ENCODE assay signal across 8 cellular contexts in the genomic region with DNA sequence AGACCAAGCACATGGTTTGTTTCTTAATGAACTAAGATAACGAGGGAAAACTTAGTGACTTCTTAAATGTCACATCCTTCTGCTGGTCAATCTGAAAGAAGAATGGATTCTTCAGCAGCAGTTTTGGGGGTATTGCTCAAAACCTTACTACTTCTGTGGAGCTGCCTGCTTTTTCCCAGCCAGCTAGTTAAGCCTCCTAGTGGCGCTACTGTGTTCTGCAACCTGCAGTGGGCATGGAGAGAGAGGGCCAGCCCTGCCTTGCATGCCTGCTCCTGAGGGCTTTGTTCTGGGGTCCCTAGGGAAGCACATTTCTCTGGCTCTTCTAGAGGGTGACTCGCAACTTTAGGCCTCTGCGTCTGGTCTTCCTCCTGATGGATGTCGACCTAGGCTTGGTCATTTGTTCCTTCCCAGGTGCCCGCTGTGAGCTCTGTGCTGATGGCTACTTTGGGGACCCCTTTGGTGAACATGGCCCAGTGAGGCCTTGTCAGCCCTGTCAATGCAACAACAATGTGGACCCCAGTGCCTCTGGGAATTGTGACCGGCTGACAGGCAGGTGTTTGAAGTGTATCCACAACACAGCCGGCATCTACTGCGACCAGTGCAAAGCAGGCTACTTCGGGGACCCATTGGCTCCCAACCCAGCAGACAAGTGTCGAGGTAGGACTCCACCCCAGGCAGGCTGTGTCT. TPM values are rescaled to one million over a fixed set of nuclear protein-coding genes. Genes with fewer than 3 reads are reported as not detected.
DNase-seq lines count a peak whose midpoint lies in the region; ATAC-seq and TF ChIP-seq lines count a peak whose summit lies in the region.

No MANE protein-coding gene starts in this region.

- TF ChIP-seq POLR2A in stomach (IDR thresholded peaks at IDR 0.05) = no peak

- H3K27me3 Mint-ChIP-seq in brain = no peaks in the 10 kb centered on the region

- H3K27me3 ChIP-seq in PC-9 (ENCODE audit: insufficient read depth, low read depth) (no peaks in the 10 kb centered on the region), stomach (no peaks in the 10 kb centered on the region)

- intact Hi-C loops in PC-9 (cut with micrococcal nuclease; ENCODE audit: unreplicated experiment) = no loop called here
- intact Hi-C loops in left colon (cut with DNase I, micrococcal nuclease) = no loop called here
- intact Hi-C loops in stomach (cut with DNase I; ENCODE audit: low total_unique reads) = no loop called here

- H2AFZ ChIP-seq in PC-9 = no peak overlapping the region

- no peak overlapping the region for H3K4me2 ChIP-seq in PC-9

- POLR2A ChIA-PET in PC-9 (lab: Charles Lee; ENCODE audit: unreplicated experiment) = interaction anchor here (0.7 kb wide), 1 partner anchor 366 kb away, joined by 3 read pairs; no protein-coding TSS in a partner anchor

- H3K27ac Mint-ChIP-seq in brain = no peak overlapping the region

- 75 to 84% (median 81%) methylated on average over 5 to 11 of the region's 11 CpGs for WGBS in stomach, 5 donors

- H3K4me3 Mint-ChIP-seq in brain = no peak overlapping the region

- H4K20me1 ChIP-seq in PC-9 (ENCODE audit: insufficient read depth) = no peaks in the 10 kb centered on the region

- no peaks in the 10 kb centered on the region for H3K9me2 ChIP-seq in PC-9 (ENCODE audit: insufficient read depth)

- TF ChIP-seq CTCF in PC-9 (conservative IDR thresholded peaks at IDR 0.05) = peak; percentile 76
- TF ChIP-seq CTCF in brain (conservative IDR thresholded peaks at IDR 0.05) = peak; percentile 56 to 74
- TF ChIP-seq CTCF in stomach (IDR thresholded peaks at IDR 0.05) = peak in 5 of 7 experiments; percentile 22 to 72 (median 52)

- ATAC-seq in HG02642 (IDR thresholded peaks at IDR 0.05; ENCODE audit: poor library complexity, unreplicated experiment) (peak; percentile 59), left colon (peak; percentile 78)

- no peak overlapping the region for H3K4me3 ChIP-seq in PC-9
- H3K4me3 ChIP-seq in stomach = no peak overlapping the region

- peaks cover 15% of the 10 kb centered on the region for H3F3A ChIP-seq in PC-9 (ENCODE audit: insufficient read depth, low read depth)

- H3K36me3 Mint-ChIP-seq in brain = no peaks in the 10 kb centered on the region

- H3K36me3 ChIP-seq in PC-9 (ENCODE audit: low read depth) (peaks cover 65% of the 10 kb centered on the region), stomach (no peaks in the 10 kb centered on the region)

- H3K9me3 ChIP-seq in PC-9 (ENCODE audit: insufficient read depth, low read depth) (no peaks in the 10 kb centered on the region), stomach (no peaks in the 10 kb centered on the region)

- H3K27ac ChIP-seq in PC-9 = no peak overlapping the region
- H3K27ac ChIP-seq in stomach = no peak overlapping the region

- no peaks in the 10 kb centered on the region for H3K79me2 ChIP-seq in PC-9 (ENCODE audit: low read depth)

- H3K4me1 Mint-ChIP-seq in brain = peaks cover 10% of the 10 kb centered on the region

- TF ChIP-seq EP300 in stomach (IDR thresholded peaks at IDR 0.05) = no peak

- DNase-seq in SHP77 (lab: John Stamatoyannopoulos, UW) = peak; percentile 31 to 39
- DNase-seq in SHP77 treated with DMSO at 0.1 percent for 48 hours (lab: John Stamatoyannopoulos, UW) = no peak
- DNase-seq in PC-9 = peak in 1 of 2 experiments; percentile 33
- peak in 1 of 2 donors; percentile 56 for DNase-seq in left colon
- DNase-seq in stomach = peak; percentile 39
- no peak for DNase-seq in occipital lobe (lab: John Stamatoyannopoulos, UW)

- no TSS peak for BruUV-seq in PC-9 (replicated peaks; lab: Mats Ljungman, UMichigan)

- H3K4me1 ChIP-seq in PC-9 (replicated peaks; ENCODE audit: insufficient read depth) = peaks cover 13% of the 10 kb centered on the region
- H3K4me1 ChIP-seq in stomach = peaks cover 0 to 10% (median 0%) of the 10 kb centered on the region in 4 donors

- CTCF ChIA-PET in PC-9 (lab: Charles Lee) = no interaction called here

- no peaks in the 10 kb centered on the region for H3K9me3 Mint-ChIP-seq in brain

RNA-seq across cellular contexts. Expression of a gene that starts 42.0 kb away (rescaled TPM):
- total RNA-seq in PC-9 (2021) (105 and 109 TPM in 2 replicates), left colon (10 to 100 TPM; 30.7 to 55.0 TPM), stomach (10 to 100 TPM in 4 of 5 donors, 1 to 10 TPM in 1; 5.3 to 21.3 (median 12.7) TPM), occipital lobe (0.16 TPM)
- polyA plus RNA-seq in brain (ENCODE audit: insufficient read depth, low read depth, low replicate concordance) (0.56 TPM), stomach (10 to 100 TPM in 1 of 3 donors, 1 to 10 TPM in 2; 2.0 to 18.7 (median 4.3) TPM)

Comparison
In these comparisons a context has a peak if more than half of its experiments do, and no peak if none do; other contexts are left out.
1. DNase-seq: peak in SHP77 (2 of 2) and stomach (single experiment); none in SHP77 treated with DMSO at 0.1 percent for 48 hours (single experiment) and occipital lobe (single experiment).
2. Peak in every context shown above with its lines, with median percentiles within 50 percentile points of each other: CTCF ChIP-seq.